Comparison of ENCODE assay signal across 5 cellular contexts in genomic region chr7:29795696-29796095, GRCh38. TPM values are rescaled to one million over a fixed set of nuclear protein-coding genes. Genes with fewer than 3 reads are reported as not detected.
"Had no signal": no experiment of that assay in that cellular context is flagged by ENCODE, and none has a peak within 500 bp of the region (broad histone marks: within the 10 kb centered on the region; RNA-seq: fewer than 3 reads in every experiment).

No MANE protein-coding gene starts in this region.

- ATAC-seq: GM23338 had no signal

- H3K4me3 ChIP-seq: GM23338 had no signal

- DNase-seq: H9, HCEC 1CT, IMR-90, KBM-7 had no signal

RNA-seq across cellular contexts. Expression of gene WIPF3, which starts 10.6 kb away (rescaled TPM):
- total RNA-seq: IMR-90 had no signal
- polyA plus RNA-seq: IMR-90 had no signal
